Comparison of ENCODE assay signal across 1 cellular context in the genomic region with DNA sequence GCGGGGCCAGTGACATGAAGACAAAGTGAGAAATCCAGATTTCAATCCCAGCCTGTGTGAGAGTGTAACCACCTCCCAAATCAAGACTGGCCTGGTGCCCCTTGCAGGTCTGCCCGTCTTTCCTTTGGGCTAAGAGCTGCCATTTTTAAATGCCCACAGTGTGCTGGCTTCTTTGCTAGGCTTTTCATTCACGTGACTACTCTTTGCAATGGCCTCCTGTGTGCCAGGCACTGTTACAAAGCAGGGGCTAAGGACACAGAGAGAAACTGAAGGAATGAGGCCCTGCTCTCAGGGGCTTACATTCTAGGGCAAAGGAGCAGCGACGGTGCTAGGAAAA.
TF ChIP-seq lines count a peak whose summit lies in the region.

No MANE protein-coding gene starts in this region.

TF ChIP-seq in endothelial cell of umbilical vein, 7 proteins besides CTCF, POLR2A, EP300 and RAD21:
- no peak for TF ChIP-seq POLR2AphosphoS5 (IDR thresholded peaks at IDR 0.05; ENCODE audit: insufficient read depth, low read depth, low read length)
- no peak for TF ChIP-seq MYC (IDR thresholded peaks at IDR 0.05; ENCODE audit: low read depth, low read length)
- TF ChIP-seq, protein P1, sequence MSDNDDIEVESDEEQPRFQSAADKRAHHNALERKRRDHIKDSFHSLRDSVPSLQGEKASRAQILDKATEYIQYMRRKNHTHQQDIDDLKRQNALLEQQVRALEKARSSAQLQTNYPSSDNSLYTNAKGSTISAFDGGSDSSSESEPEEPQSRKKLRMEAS (IDR thresholded peaks at IDR 0.05; ENCODE audit: insufficient read depth, insufficient read length): no peak
- no peak for TF ChIP-seq EZH2 (IDR thresholded peaks at IDR 0.05; ENCODE audit: borderline replicate concordance, low read depth, low read length, severe bottlenecking)
- TF ChIP-seq GATA2 (IDR thresholded peaks at IDR 0.05; ENCODE audit: insufficient read depth, insufficient read length, low read depth, low read length): no peak
- no peak for TF ChIP-seq FOS (IDR thresholded peaks at IDR 0.05; ENCODE audit: borderline replicate concordance, insufficient read depth, low read length)
- no peak for TF ChIP-seq JUN (IDR thresholded peaks at IDR 0.05; ENCODE audit: borderline replicate concordance, insufficient read depth, insufficient read length, low read depth)
